ENCODE assay signal across 9 cellular contexts in the genomic region with DNA sequence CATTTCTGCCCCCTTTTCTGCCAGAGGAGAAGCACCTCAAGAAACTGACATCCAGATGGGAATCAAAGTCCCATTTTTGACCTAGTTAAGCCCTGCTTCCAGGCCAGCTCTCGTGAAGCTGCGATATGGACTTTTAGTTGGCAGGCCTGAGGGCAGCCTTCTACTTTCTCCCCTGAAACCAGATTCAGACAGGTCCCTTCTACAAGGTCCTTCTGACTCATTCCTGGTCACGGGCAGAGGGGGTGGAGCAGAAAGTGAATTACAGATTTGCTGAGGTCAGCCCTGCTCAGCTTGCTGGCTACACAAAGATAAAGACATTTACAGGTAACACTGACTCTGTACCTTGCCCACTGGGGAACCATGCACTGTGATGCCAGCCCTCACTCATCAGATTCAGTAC. TPM values are rescaled to one million over a fixed set of nuclear protein-coding genes. Genes with fewer than 3 reads are reported as not detected.
DNase-seq lines count a peak whose midpoint lies in the region; ATAC-seq and TF ChIP-seq lines count a peak whose summit lies in the region.
"Had no signal": no experiment of that assay in that cellular context is flagged by ENCODE, and none has a peak within 500 bp of the region (broad histone marks: within the 10 kb centered on the region; RNA-seq: fewer than 3 reads in every experiment).

No MANE protein-coding gene starts in this region.

- peak overlapping the region; percentile 73 for H3K27ac Mint-ChIP-seq in HFFc6
- peak overlapping the region; percentile 95 for H3K27ac Mint-ChIP-seq in MCF 10A (ENCODE audit: low read depth, unreplicated experiment)

- DNase-seq in ACHN (peak; percentile 18), HFFc6 (peak; percentile 31), MCF 10A (ENCODE audit: unreplicated experiment) (peak; percentile 78), lung (ENCODE audit: low spot score) (no peak), D341Med (ENCODE audit: low spot score) (no peak), tibial nerve (ENCODE audit: low spot score in 2 of 2) (no peak), cerebellum (ENCODE audit: low spot score) (no peak)
- DNase-seq: DND-41 had no signal

- TF ChIP-seq EP300 in tibial nerve (IDR thresholded peaks at IDR 0.05), result no peak

- POLR2A ChIA-PET in MCF 10A (lab: Yijun Ruan, JAX), result interaction anchor here (0.6 to 10.9 kb wide), 20 partner anchors 10 to 1256 kb away, joined by 3 to 481 read pairs (median 6); partner anchors contain the start of genes ISCA1 and TUT7

- H3K4me1 Mint-ChIP-seq in HFFc6 (ENCODE audit: low read depth) (peaks cover 36% of the 10 kb centered on the region), MCF 10A (ENCODE audit: insufficient read depth, unreplicated experiment) (peaks cover 49% of the 10 kb centered on the region)

- WGBS in lung, 2 donors, result 72 to 82% methylated on average over 3 of the region's 3 CpGs
- WGBS in tibial nerve, 2 donors, result 73 to 86% methylated on average over 3 of the region's 3 CpGs

- in situ Hi-C loops in ACHN (cut with HindIII; ENCODE audit: low pct_ligation_motif_present, low pct_unique_long_range_greater_than_20kb, low sequenced_read_pairs), result no loop called here

- H3K27ac ChIP-seq in lung (ENCODE audit: low read depth in 1 of 2, low read length in 1 of 2), result no peak overlapping the region
- no peak overlapping the region for H3K27ac ChIP-seq in tibial nerve

- H3K36me3 ChIP-seq in lung (ENCODE audit: control insufficient read depth in 2 of 2, insufficient read depth in 2 of 2, low read length in 2 of 2) (no peaks in the 10 kb centered on the region), tibial nerve (no peaks in the 10 kb centered on the region)

- intact Hi-C loops in MCF 10A (cut with micrococcal nuclease), result loop anchor here (5.0 kb wide), 2 partner anchors 40 to 125 kb away; partner anchors contain the start of gene ISCA1

- CTCF ChIA-PET in MCF 10A (lab: Yijun Ruan, JAX), result interaction anchor here (0.6 to 3.1 kb wide), 4 partner anchors 38 to 536 kb away, joined by 3 to 16 read pairs (median 6); no protein-coding TSS in a partner anchor

- H3K27me3 ChIP-seq in lung (ENCODE audit: control insufficient read depth, insufficient read depth), result no peaks in the 10 kb centered on the region
- no peaks in the 10 kb centered on the region for H3K27me3 ChIP-seq in tibial nerve

- H3K36me3 Mint-ChIP-seq in HFFc6 (ENCODE audit: low read depth) (no peaks in the 10 kb centered on the region), MCF 10A (ENCODE audit: insufficient read depth, unreplicated experiment) (peaks cover 9% of the 10 kb centered on the region)

- H3K9me3 Mint-ChIP-seq in HFFc6, result no peaks in the 10 kb centered on the region
- H3K9me3 Mint-ChIP-seq in MCF 10A (ENCODE audit: unreplicated experiment), result no peaks in the 10 kb centered on the region

- peaks cover 0 to 3% of the 10 kb centered on the region in 2 donors for H3K4me1 ChIP-seq in lung (ENCODE audit: control insufficient read depth in 2 of 2, insufficient read depth in 2 of 2, low read length in 2 of 2)
- peaks cover 0 to 19% (median 2%) of the 10 kb centered on the region in 4 donors for H3K4me1 ChIP-seq in tibial nerve

- ATAC-seq in lung (ENCODE audit: insufficient read depth, low FRiP score), result peak; percentile 50
- no peak for ATAC-seq in HG02870 (IDR thresholded peaks at IDR 0.05; ENCODE audit: unreplicated experiment)

- no peak overlapping the region for H3K4me3 ChIP-seq in lung
- no peak overlapping the region for H3K4me3 ChIP-seq in tibial nerve

- H3K9me3 ChIP-seq in lung (ENCODE audit: control insufficient read depth in 2 of 2, insufficient read depth in 1 of 2, low read length in 1 of 2) (no peaks in the 10 kb centered on the region), tibial nerve (no peaks in the 10 kb centered on the region)

- H3K4me3 Mint-ChIP-seq in HFFc6 (peak overlapping the region; percentile 82), MCF 10A (ENCODE audit: unreplicated experiment) (peak overlapping the region; percentile 60)

- BruUV-seq in MCF 10A (replicated peaks; lab: Mats Ljungman, UMichigan), result no TSS peak

- TF ChIP-seq CTCF in HFFc6 (IDR thresholded peaks at IDR 0.05), result no peak
- no peak for TF ChIP-seq CTCF in MCF 10A (IDR thresholded peaks at IDR 0.05; ENCODE audit: unreplicated experiment)
- TF ChIP-seq CTCF in lung (IDR thresholded peaks at IDR 0.05; ENCODE audit: control extremely low read depth, extremely low read depth), result no peak
- no peak for TF ChIP-seq CTCF in tibial nerve (IDR thresholded peaks at IDR 0.05)

- H3K27me3 Mint-ChIP-seq in HFFc6 (ENCODE audit: insufficient read depth) (no peaks in the 10 kb centered on the region; the same call in 1 of the 2 replicates), MCF 10A (ENCODE audit: insufficient read depth, unreplicated experiment) (no peaks in the 10 kb centered on the region)

- no peak for TF ChIP-seq POLR2A in tibial nerve (IDR thresholded peaks at IDR 0.05)

RNA-seq across cellular contexts. Expression of gene TUT7, which starts 52.8 kb away (rescaled TPM):
- total RNA-seq in HFFc6 (2021; fragmentation: NEBNext Ultra II Directional; extraction: Animal tissue kit (Norgen Biotek cat#: 25700)), result 10 to 100 TPM; 17.8 to 23.9 (median 19.2) TPM
- total RNA-seq in MCF 10A (2022) (35.9 and 37.4 TPM in 2 replicates), lung (10 to 100 TPM; 30.7 to 47.7 TPM), tibial nerve (10 to 100 TPM; 25.7 to 49.6 (median 37.8) TPM), cerebellum (34.4 TPM)
- 10 to 100 TPM; 15.5 to 21.7 TPM for polyA plus RNA-seq in lung

Comparison
In these comparisons a context has a peak if more than half of its experiments do, and no peak if none do; other contexts are left out.
1. DNase-seq: peak in ACHN (single experiment), HFFc6 (single experiment) and MCF 10A (single experiment); none in lung (single experiment), D341Med (single experiment), tibial nerve (0 of 2) and cerebellum (single experiment).